In genomic region chrX:71365356-71365875, GRCh38 we compare ENCODE assay signal across 8 cellular contexts. TPM values are rescaled to one million over a fixed set of nuclear protein-coding genes. Genes with fewer than 3 reads are reported as not detected.
A peak's percentile ranks its signal among the peaks of the same experiment; 100 is the strongest.
DNase-seq lines count a peak whose midpoint lies in the region; ATAC-seq and TF ChIP-seq lines count a peak whose summit lies in the region.

No MANE protein-coding gene starts in this region.

- H3K27me3 Mint-ChIP-seq in T-helper 1 cell treated with Interleukin-12 subunit alpha and Interleukin-12 subunit beta and Interleukin-4 antibody, amounts not matched to agents 30 μg/mL and 1 μg/mL, for 36 hours (ENCODE audit: low read depth), result peaks cover 3% of the 10 kb centered on the region

- H3K27me3 ChIP-seq in PC-3 (ENCODE audit: low read length) (no peaks in the 10 kb centered on the region), esophagus muscularis mucosa (no peaks in the 10 kb centered on the region)

- TF ChIP-seq POLR2A in esophagus muscularis mucosa (IDR thresholded peaks at IDR 0.05; ENCODE audit: low read depth), result no peak

- ATAC-seq in PC-3, result no peak
- ATAC-seq in HG03095 (IDR thresholded peaks at IDR 0.05; ENCODE audit: unreplicated experiment), result no peak

- no peak for TF ChIP-seq CTCF in PC-3 (conservative IDR thresholded peaks at IDR 0.05; ENCODE audit: low read depth, low read length)
- TF ChIP-seq CTCF in esophagus muscularis mucosa (IDR thresholded peaks at IDR 0.05), result no peak
- TF ChIP-seq CTCF in retinal pigment epithelial cell (conservative IDR thresholded peaks at IDR 0.05; ENCODE audit: low read depth, low read length), result no peak

- CTCF ChIA-PET in PC-3 (lab: Charles Lee), result interaction anchor here (1.2 kb wide), 1 partner anchor 82 kb away, joined by 3 read pairs; the partner anchor contains the start of gene NONO

- peak overlapping the region; percentile 100 for H3K4me3 Mint-ChIP-seq in T-helper 1 cell treated with Interleukin-12 subunit alpha and Interleukin-12 subunit beta and Interleukin-4 antibody, amounts not matched to agents 30 μg/mL and 1 μg/mL, for 36 hours

- H3K9me2 ChIP-seq in PC-3 (replicated peaks; ENCODE audit: low read length), result no peaks in the 10 kb centered on the region

- intact Hi-C loops in PC-3 (cut with micrococcal nuclease) (no loop called here), esophagus muscularis mucosa (cut with DNase I) (loop anchor here (10.0 kb wide), 2 partner anchors 111 to 191 kb away; partner anchors contain the start of gene ZMYM3)

- no peak for TF ChIP-seq EP300 in esophagus muscularis mucosa (IDR thresholded peaks at IDR 0.05)

- peak overlapping the region; percentile 98 for H3K4me2 ChIP-seq in PC-3 (ENCODE audit: low read length)

- H3K4me1 ChIP-seq in PC-3 (ENCODE audit: insufficient read depth, low read length) (peaks cover 11% of the 10 kb centered on the region), esophagus muscularis mucosa (peaks cover 0 to 27% (median 14%) of the 10 kb centered on the region in 4 donors)

- no peaks in the 10 kb centered on the region for H3K9me3 ChIP-seq in PC-3 (ENCODE audit: low read length)
- H3K9me3 ChIP-seq in esophagus muscularis mucosa, result no peaks in the 10 kb centered on the region

- H3K27ac ChIP-seq in PC-3 (ENCODE audit: low read length), result peak overlapping the region; percentile 95
- H3K27ac ChIP-seq in esophagus muscularis mucosa (replicated peaks in 1 of 4), result peak overlapping the region; percentile 81 to 94 (median 88)

- no peaks in the 10 kb centered on the region; the same call in 1 of the 2 replicates for H3K36me3 ChIP-seq in PC-3 (ENCODE audit: low read depth, low read length)
- H3K36me3 ChIP-seq in esophagus muscularis mucosa, result peaks cover 0 to 10% (median 7%) of the 10 kb centered on the region in 4 donors

- DNase-seq in T-helper 1 cell (no peak), PC-3 (no peak), esophagus muscularis mucosa (ENCODE audit: extremely low spot score) (no peak), retinal pigment epithelial cell (ENCODE audit: low read depth) (no peak), NCI-H774 (lab: John Stamatoyannopoulos, UW) (no peak)
- DNase-seq in NK-92 treated with Interleukin-12 subunit alpha and Interleukin-12 subunit beta, amount 100 ng/mL, for 24 hours (lab: John Stamatoyannopoulos, UW), result no peak

- WGBS in esophagus muscularis mucosa, result 40% methylated on average over 16 of the region's 16 CpGs

- no peaks in the 10 kb centered on the region for H3K9me3 Mint-ChIP-seq in T-helper 1 cell treated with Interleukin-12 subunit alpha and Interleukin-12 subunit beta and Interleukin-4 antibody, amounts not matched to agents 30 μg/mL and 1 μg/mL, for 36 hours

- POLR2A ChIA-PET in PC-3 (lab: Charles Lee; ENCODE audit: unreplicated experiment), result interaction anchor here (0.6 to 1.4 kb wide), 9 partner anchors 19 to 677 kb away, joined by 3 to 17 read pairs (median 5); partner anchors contain the start of gene NONO

- H4K20me1 ChIP-seq in PC-3 (ENCODE audit: low read length), result 0 out of 2 replicates have a peak, but pooled peaks cover 5% of the 10 kb centered on the region

- peak overlapping the region; percentile 100 for H3K27ac Mint-ChIP-seq in T-helper 1 cell treated with Interleukin-12 subunit alpha and Interleukin-12 subunit beta and Interleukin-4 antibody, amounts not matched to agents 30 μg/mL and 1 μg/mL, for 36 hours

- peaks cover 37% of the 10 kb centered on the region for H3K79me2 ChIP-seq in PC-3 (ENCODE audit: low read length)

- H2AFZ ChIP-seq in PC-3 (ENCODE audit: low read length), result peak overlapping the region; percentile 79

- peaks cover 14% of the 10 kb centered on the region for H3K36me3 Mint-ChIP-seq in T-helper 1 cell treated with Interleukin-12 subunit alpha and Interleukin-12 subunit beta and Interleukin-4 antibody, amounts not matched to agents 30 μg/mL and 1 μg/mL, for 36 hours (ENCODE audit: low read depth)

- no peaks in the 10 kb centered on the region for H3F3A ChIP-seq in PC-3 (ENCODE audit: low read length, unreplicated experiment)

- peak overlapping the region; percentile 100 for H3K9ac ChIP-seq in PC-3 (ENCODE audit: low read length)

- H3K4me1 Mint-ChIP-seq in T-helper 1 cell treated with Interleukin-12 subunit alpha and Interleukin-12 subunit beta and Interleukin-4 antibody, amounts not matched to agents 30 μg/mL and 1 μg/mL, for 36 hours (ENCODE audit: low read depth), result peaks cover 19% of the 10 kb centered on the region

- peak overlapping the region; percentile 86 for H3K4me3 ChIP-seq in PC-3 (ENCODE audit: low read length)
- peak overlapping the region; percentile 61 to 78 (median 68) for H3K4me3 ChIP-seq in esophagus muscularis mucosa
- H3K4me3 ChIP-seq in retinal pigment epithelial cell (ENCODE audit: low read length), result peak overlapping the region; percentile 66

- BruUV-seq in PC-3 (replicated peaks; lab: Mats Ljungman, UMichigan), result TSS peak; percentile 97

RNA-seq across cellular contexts. Expression of gene TAF1, which starts 0.7 kb away (rescaled TPM):
- total RNA-seq in PC-3 (2014; rRNA removed), result 36.8 and 45.2 TPM in 2 replicates
- 10 to 100 TPM; 34.3 to 59.4 (median 41.4) TPM for total RNA-seq in esophagus muscularis mucosa
